In the genomic region with DNA sequence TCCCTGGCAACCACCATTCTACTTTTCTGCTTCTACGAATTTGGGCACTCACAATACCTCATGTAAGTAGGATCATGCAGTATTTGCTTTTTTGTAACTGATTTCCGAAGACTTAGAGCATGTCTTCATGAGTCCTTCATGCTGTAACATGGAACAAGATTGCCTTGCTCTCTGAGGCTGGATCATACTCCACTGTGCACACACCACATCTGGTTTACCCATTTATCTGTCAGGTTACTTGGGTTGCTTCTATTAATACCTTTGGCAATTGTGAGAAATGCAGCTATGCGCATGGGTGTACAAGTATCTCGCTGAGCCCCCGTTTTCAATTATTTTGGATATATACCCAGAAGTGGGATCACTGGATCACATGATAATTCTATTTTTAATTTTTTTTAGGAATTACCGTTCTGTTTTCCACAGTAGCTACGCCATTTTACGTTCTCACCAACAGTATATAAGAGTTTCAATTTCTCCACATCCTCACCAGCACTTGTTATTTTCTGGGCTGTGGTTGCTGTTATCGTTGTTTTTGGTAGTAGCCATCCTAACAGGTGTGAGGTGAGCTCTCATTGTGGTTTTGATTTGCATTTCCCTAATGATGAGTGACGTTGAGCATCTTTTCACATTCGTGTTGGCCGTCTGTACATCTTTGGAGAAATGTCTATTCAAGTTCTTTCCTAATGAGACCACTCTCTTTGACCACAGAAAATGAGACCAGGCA, we compare ENCODE assay signal across 16 cellular contexts. TPM values are rescaled to one million over a fixed set of nuclear protein-coding genes. Genes with fewer than 3 reads are reported as not detected.
DNase-seq lines count a peak whose midpoint lies in the region; ATAC-seq, FAIRE-seq and TF ChIP-seq lines count a peak whose summit lies in the region.
"Had no signal": no experiment of that assay in that cellular context is flagged by ENCODE, and none has a peak within 500 bp of the region (broad histone marks: within the 10 kb centered on the region; RNA-seq: fewer than 3 reads in every experiment).

No MANE protein-coding gene starts in this region.

- H3K36me3 Mint-ChIP-seq in astrocyte (ENCODE audit: low read depth, unreplicated experiment) = no peaks in the 10 kb centered on the region

- peaks cover 30% of the 10 kb centered on the region for H3K4me1 ChIP-seq in astrocyte (ENCODE audit: insufficient read depth, low read length)
- peaks cover 3 to 34% (median 12%) of the 10 kb centered on the region in 4 donors for H3K4me1 ChIP-seq in transverse colon

- no peak overlapping the region for H3K27ac Mint-ChIP-seq in astrocyte (ENCODE audit: unreplicated experiment)
- H3K27ac Mint-ChIP-seq: activated T-helper 17 cell treated with anti-CD3 and anti-CD28 coated beads, Interleukin-2, amount 50 U/mL, for 72 hours had no signal

- intact Hi-C loops in transverse colon (cut with DNase I; ENCODE audit: low total_unique reads) = no loop called here

- H3K27ac ChIP-seq in astrocyte (ENCODE audit: low read depth, low read length) (no peak overlapping the region), transverse colon (no peak overlapping the region)
- H3K27ac ChIP-seq: esophagus muscularis mucosa, upper lobe of left lung had no signal

- no peak overlapping the region for H3K4me3 Mint-ChIP-seq in astrocyte (ENCODE audit: unreplicated experiment)
- H3K4me3 Mint-ChIP-seq: activated T-helper 17 cell treated with anti-CD3 and anti-CD28 coated beads, Interleukin-2, amount 50 U/mL, for 72 hours; CD14-positive monocyte had no signal

- no peaks in the 10 kb centered on the region for H4K20me1 ChIP-seq in astrocyte (ENCODE audit: insufficient read depth, low read length)

- H3K9ac ChIP-seq in astrocyte (ENCODE audit: low read length) = no peak overlapping the region

- no peaks in the 10 kb centered on the region for H3K79me2 ChIP-seq in astrocyte (ENCODE audit: insufficient read depth, low read length)

- H3K4me2 ChIP-seq in astrocyte (ENCODE audit: low read length) = peak overlapping the region; percentile 3

- in situ Hi-C loops in transverse colon (cut with MboI; ENCODE audit: low pct_ligation_motif_present in 1 of 4, low pct_unique_long_range_greater_than_20kb in 1 of 4, low sequenced_read_pairs in 3 of 4) = no loop called here

- no peaks in the 10 kb centered on the region for H3K9me3 Mint-ChIP-seq in astrocyte (ENCODE audit: unreplicated experiment)
- H3K9me3 Mint-ChIP-seq: activated T-helper 17 cell treated with anti-CD3 and anti-CD28 coated beads, Interleukin-2, amount 50 U/mL, for 72 hours had no signal

- TF ChIP-seq EP300 in transverse colon (IDR thresholded peaks at IDR 0.05; ENCODE audit: low read depth) = no peak

- H3K36me3 ChIP-seq in astrocyte (ENCODE audit: insufficient read depth, low read length) = no peaks in the 10 kb centered on the region
- H3K36me3 ChIP-seq in transverse colon = no peaks in the 10 kb centered on the region
- H3K36me3 ChIP-seq: esophagus muscularis mucosa, upper lobe of left lung had no signal

- TF ChIP-seq POLR2A in transverse colon (IDR thresholded peaks at IDR 0.05) = no peak

- peaks cover 8% of the 10 kb centered on the region for H3K27me3 Mint-ChIP-seq in astrocyte (ENCODE audit: low read depth, unreplicated experiment)

- peaks cover 12% of the 10 kb centered on the region for H3K4me1 Mint-ChIP-seq in astrocyte (ENCODE audit: low read depth, unreplicated experiment)

- H2AFZ ChIP-seq in astrocyte (ENCODE audit: low read depth, low read length) = no peak overlapping the region

- H3K27me3 ChIP-seq in astrocyte (ENCODE audit: insufficient read depth, low read length) = peaks cover 12% of the 10 kb centered on the region
- H3K27me3 ChIP-seq in transverse colon = no peaks in the 10 kb centered on the region
- H3K27me3 ChIP-seq: esophagus muscularis mucosa, upper lobe of left lung had no signal

- DNase-seq in GM18507 (ENCODE audit: extremely low spot score, insufficient read length, low read depth) (no peak), astrocyte (ENCODE audit: low read depth) (no peak), transverse colon (no peak), SHP77 treated with DMSO at 0.1 percent for 48 hours (lab: John Stamatoyannopoulos, UW) (no peak)
- no peak for DNase-seq in activated CD4-positive, alpha-beta T cell treated with anti-CD3 and anti-CD28 coated beads for 1 hour
- DNase-seq: activated CD4-positive, CD25-positive, alpha-beta regulatory T cell; central memory CD4-positive, alpha-beta T cell; NCI-H1105 treated with DMSO at 0.1 percent for 48 hours; NCI-H524 treated with DMSO at 0.1 percent for 48 hours had no signal

- no peak for TF ChIP-seq CTCF in astrocyte (IDR thresholded peaks at IDR 0.05; ENCODE audit: insufficient read depth, low read depth, low read length)
- no peak for TF ChIP-seq CTCF in transverse colon (IDR thresholded peaks at IDR 0.05)

- H3K4me3 ChIP-seq in astrocyte (ENCODE audit: insufficient read depth, low read depth, low read length) (no peak overlapping the region), transverse colon (no peak overlapping the region)
- H3K4me3 ChIP-seq: esophagus muscularis mucosa, upper lobe of left lung had no signal

- 75 to 90% methylated on average over 9 to 12 of the region's 12 CpGs for WGBS in transverse colon (ENCODE audit: low coverage in 1 of 2), 2 donors

- ATAC-seq in GM21423 (IDR thresholded peaks at IDR 0.05; ENCODE audit: unreplicated experiment) = peak; percentile 34
- ATAC-seq in HG03139 (IDR thresholded peaks at IDR 0.05; ENCODE audit: unreplicated experiment) = peak; percentile 39
- ATAC-seq in HG03095 (IDR thresholded peaks at IDR 0.05; ENCODE audit: unreplicated experiment) = no peak
- ATAC-seq: activated T-helper 17 cell treated with anti-CD3 and anti-CD28 coated beads, Interleukin-2, amount 50 U/mL, for 72 hours had no signal

- H3K9me3 ChIP-seq in astrocyte (ENCODE audit: insufficient read depth, low read depth, low read length) = no peaks in the 10 kb centered on the region
- no peaks in the 10 kb centered on the region for H3K9me3 ChIP-seq in transverse colon
- H3K9me3 ChIP-seq: esophagus muscularis mucosa, upper lobe of left lung had no signal

- FAIRE-seq in GM18507 (lab: Jason Lieb, UNC) (peak; percentile 92), astrocyte (lab: Jason Lieb, UNC) (no peak)

RNA-seq across cellular contexts. Expression of a gene that starts 10.7 kb away (rescaled TPM):
- total RNA-seq in astrocyte = 0.79 and 2.6 TPM in 2 replicates
- total RNA-seq in transverse colon = 10 to 100 TPM in 2 of 4 donors, 1 to 10 TPM in 2; 5.9 to 21.3 (median 13.3) TPM

RNA-seq across cellular contexts. Expression of a gene that starts 48.8 kb away (rescaled TPM):
- 5.4 and 8.2 TPM in 2 replicates for total RNA-seq in astrocyte
- total RNA-seq in transverse colon = 10 to 100 TPM in 2 of 4 donors, 1 to 10 TPM in 2; 6.4 to 14.3 (median 9.8) TPM

RNA-seq across cellular contexts. Expression of a gene that starts 53.9 kb away (rescaled TPM):
- total RNA-seq in astrocyte (not detected in 2 replicates), transverse colon (not detected)
- total RNA-seq: activated T-helper 17 cell treated with anti-CD3 and anti-CD28 coated beads, Interleukin-2, amount 50 U/mL, for 72 hours; esophagus muscularis mucosa; upper lobe of left lung had no signal
